ENCODE assay signal across 1 cellular context in genomic region chr16:84699712-84700517, GRCh38.
TF ChIP-seq lines count a peak whose summit lies in the region.

TSS of gene USP10 (plus strand) at chr16:84700000. CDS start at chr16:84700091, 91 bp downstream.

TF ChIP-seq in GM12878, 131 proteins besides CTCF, POLR2A, EP300 and RAD21 (continued from another document):
- TF ChIP-seq ZNF687 (IDR thresholded peaks at IDR 0.05), result 0 out of 2 replicates have a peak, but pooled peaks have one; percentile 23
- 0 out of 2 replicates have a peak, but pooled peaks have one; percentile 51 for TF ChIP-seq ZBTB11 (CRISPR knock-in tag; IDR thresholded peaks at IDR 0.05)
- TF ChIP-seq MXI1 (IDR thresholded peaks at IDR 0.05; ENCODE audit: low read depth, low read length), result peak; percentile 53
- peak; percentile 48 for TF ChIP-seq NR2F1 (conservative IDR thresholded peaks at IDR 0.05)
- TF ChIP-seq IKZF1 (conservative IDR thresholded peaks at IDR 0.05), result peak; percentile 99
- no peak for TF ChIP-seq MEF2B (IDR thresholded peaks at IDR 0.05; ENCODE audit: partially characterized antibody, poor library complexity, severe bottlenecking)
- no peak for TF ChIP-seq SIX5 (IDR thresholded peaks at IDR 0.05; ENCODE audit: low read depth, low read length, severe bottlenecking)
- peak; percentile 73 for TF ChIP-seq MYC (IDR thresholded peaks at IDR 0.05; ENCODE audit: insufficient read depth, insufficient read length, insufficient replicate concordance, low read length, severe bottlenecking)
- peak; percentile 86; the same call in 1 of the 2 replicates for TF ChIP-seq GATAD2B (conservative IDR thresholded peaks at IDR 0.05; ENCODE audit: low read depth)
- TF ChIP-seq EGR1 (IDR thresholded peaks at IDR 0.05; ENCODE audit: borderline replicate concordance in 1 of 2, low read depth in 2 of 2, low read length in 2 of 2), result peak in 1 of 2 experiments; percentile 55; a peak in 2 of 3 replicates
- TF ChIP-seq POLR2AphosphoS2 (IDR thresholded peaks at IDR 0.05; ENCODE audit: low read depth, low read length), result 0 out of 2 replicates have a peak, but pooled peaks have one; percentile 58
- TF ChIP-seq SMARCA5 (IDR thresholded peaks at IDR 0.05), result no peak
- TF ChIP-seq PML (IDR thresholded peaks at IDR 0.05; ENCODE audit: low read length), result 0 out of 2 replicates have a peak, but pooled peaks have one; percentile 52
- peak; percentile 50; the same call in 1 of the 2 replicates for TF ChIP-seq POLR2AphosphoS5 (IDR thresholded peaks at IDR 0.05; ENCODE audit: low read length)
- TF ChIP-seq LARP7 (IDR thresholded peaks at IDR 0.05), result peak; percentile 54
- TF ChIP-seq STAT3 (IDR thresholded peaks at IDR 0.05; ENCODE audit: low read depth, low read length), result no peak
- TF ChIP-seq RELA (IDR thresholded peaks at IDR 0.05; ENCODE audit: borderline replicate concordance, partially characterized antibody), result peak; percentile 31
- TF ChIP-seq YY1 (IDR thresholded peaks at IDR 0.05; ENCODE audit: low read depth, low read length), result peak; percentile 95
- no peak for TF ChIP-seq ZBED1 (IDR thresholded peaks at IDR 0.05; ENCODE audit: borderline replicate concordance)
- TF ChIP-seq HDGF (IDR thresholded peaks at IDR 0.05), result no peak
- peak; percentile 43 for TF ChIP-seq DPF2 (IDR thresholded peaks at IDR 0.05)
- TF ChIP-seq POU2F2 (IDR thresholded peaks at IDR 0.05; ENCODE audit: borderline replicate concordance, low read depth, low read length), result 0 out of 3 replicates have a peak, but pooled peaks have one; percentile 9
- peak in 1 of 2 experiments; percentile 54; a peak in 2 of 4 replicates for TF ChIP-seq BHLHE40 (IDR thresholded peaks at IDR 0.05; ENCODE audit: borderline replicate concordance in 1 of 2, low read depth in 2 of 2, low read length in 1 of 2)
- TF ChIP-seq MAX (IDR thresholded peaks at IDR 0.05; ENCODE audit: low read depth, low read length), result peak; percentile 44; the same call in 1 of the 2 replicates
- peak; percentile 9; the same call in 1 of the 2 replicates for TF ChIP-seq BACH1 (IDR thresholded peaks at IDR 0.05; ENCODE audit: borderline replicate concordance)
- TF ChIP-seq MLLT1 (IDR thresholded peaks at IDR 0.05), result no peak
- no peak for TF ChIP-seq BRCA1 (IDR thresholded peaks at IDR 0.05; ENCODE audit: low read depth, low read length)
